ENCODE assay signal across 8 cellular contexts in the genomic region with DNA sequence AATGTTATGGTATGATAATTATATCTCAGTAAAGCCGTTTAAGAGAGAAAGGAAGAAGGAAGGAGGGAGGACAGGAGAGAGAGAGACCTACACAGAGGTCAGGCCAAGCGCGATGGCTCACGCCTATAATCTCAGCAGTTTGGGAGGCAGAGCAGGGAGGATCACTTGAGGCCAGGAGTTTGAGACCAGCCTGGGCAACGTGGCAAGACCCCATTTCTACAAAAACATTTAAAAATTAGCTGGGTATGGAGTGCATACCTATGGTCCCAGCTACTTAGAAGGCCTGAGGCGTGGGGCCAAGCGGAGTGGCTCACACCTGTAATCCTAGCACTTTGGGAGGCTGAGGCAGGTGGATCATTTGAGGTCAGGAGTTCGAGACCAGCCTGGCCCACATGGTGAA. TPM values are rescaled to one million over a fixed set of nuclear protein-coding genes. Genes with fewer than 3 reads are reported as not detected.
DNase-seq lines count a peak whose midpoint lies in the region; ATAC-seq, FAIRE-seq and TF ChIP-seq lines count a peak whose summit lies in the region.
"Not testable (repeated sequence)": the region's sequence is repeated elsewhere in the genome, so short reads cannot be mapped to it uniquely, and the experiment has no call there.

No MANE protein-coding gene starts in this region.

- not testable (repeated sequence) for H3K4me3 Mint-ChIP-seq in T-cell; activated T-cell treated with anti-CD3 and anti-CD28 coated beads, Interleukin-2, amount 50 U/mL, for 72 hours; chondrocyte (ENCODE audit: unreplicated experiment); osteocyte (ENCODE audit: unreplicated experiment)

- not testable (repeated sequence) for FAIRE-seq in kidney (lab: Jason Lieb, UNC)

- intact Hi-C loops in IMR-90 (cut with micrococcal nuclease); kidney (cut with DNase I); vagina (cut with DNase I): not testable (repeated sequence)

- not testable (repeated sequence) for TF ChIP-seq RAD21 in IMR-90 (IDR thresholded peaks at IDR 0.05; ENCODE audit: low read length)

- H3K56ac ChIP-seq in IMR-90 (ENCODE audit: extremely low read depth, insufficient read depth, low read length) = not testable (repeated sequence)

- WGBS in IMR-90 (ENCODE audit: extremely low coverage in 2 of 2, insufficient read length in 1 of 2), 2 experiments = no CpG with 5 or more reads among the region's 8 CpGs

- CTCF ChIA-PET in IMR-90 (lab: Yijun Ruan, JAX) = interaction anchor here (0.8 kb wide), 1 partner anchor 48 kb away, joined by 3 read pairs; no protein-coding TSS in a partner anchor
- CTCF ChIA-PET in T-cell (lab: Charles Lee) = interaction anchor here (0.6 to 0.7 kb wide), 3 partner anchors 63 to 1485 kb away, joined by 3 to 6 read pairs (median 3); no protein-coding TSS in a partner anchor

- H4K20me1 ChIP-seq in BLaER1 treated with 17β-estradiol and CSF1 and Interleukin-3, amounts not matched to agents 10 nM and 100 nM; IMR-90 (ENCODE audit: insufficient read depth, low read length): not testable (repeated sequence)

- not testable (repeated sequence) for H2AK5ac ChIP-seq in IMR-90 (ENCODE audit: low read depth, low read length)

- H3K9ac ChIP-seq in BLaER1 treated with 17β-estradiol and CSF1 and Interleukin-3, amounts not matched to agents 10 nM and 100 nM = peak overlapping the region in 3 of 11 experiments; percentile 43 to 68 (median 68); a peak in 2 of 22 replicates
- not testable (repeated sequence) for H3K9ac ChIP-seq in IMR-90 (ENCODE audit: low read depth, low read length); kidney (ENCODE audit: low read length in 2 of 2)

- not testable (repeated sequence) for H3K9me3 Mint-ChIP-seq in T-cell; activated T-cell treated with anti-CD3 and anti-CD28 coated beads, Interleukin-2, amount 50 U/mL, for 72 hours; chondrocyte (ENCODE audit: low read depth); osteocyte (ENCODE audit: unreplicated experiment)

- dilution Hi-C loops in IMR-90 (cut with HindIII; ENCODE audit: low sequenced_read_pairs, unreplicated experiment) = not testable (repeated sequence)

- POLR2A ChIA-PET in IMR-90 (lab: Charles Lee; ENCODE audit: unreplicated experiment) = not testable (repeated sequence)
- POLR2A ChIA-PET in T-cell (lab: Charles Lee) = interaction anchor here in 1 of 2 donors (0.7 kb wide), 1 partner anchor 267 kb away, joined by 3 read pairs; no protein-coding TSS in a partner anchor

- H3K4me1 Mint-ChIP-seq in T-cell (peaks cover 19 to 49% (median 35%) of the 10 kb centered on the region in 3 donors), chondrocyte (ENCODE audit: low read depth) (peaks cover 54% of the 10 kb centered on the region), osteocyte (ENCODE audit: unreplicated experiment) (peaks cover 69% of the 10 kb centered on the region)
- H3K4me1 Mint-ChIP-seq in activated T-cell treated with anti-CD3 and anti-CD28 coated beads, Interleukin-2, amount 50 U/mL, for 72 hours (ENCODE audit: low read depth) = peaks cover 40% of the 10 kb centered on the region

- H4K91ac ChIP-seq in IMR-90 (ENCODE audit: insufficient read depth, low read depth, low read length) = not testable (repeated sequence)

- H3K27ac Mint-ChIP-seq in T-cell (peak overlapping the region; percentile 68 to 90), chondrocyte (ENCODE audit: unreplicated experiment) (peak overlapping the region; percentile 9), osteocyte (ENCODE audit: unreplicated experiment) (peak overlapping the region; percentile 89)
- peak overlapping the region; percentile 34 for H3K27ac Mint-ChIP-seq in activated T-cell treated with anti-CD3 and anti-CD28 coated beads, Interleukin-2, amount 50 U/mL, for 72 hours

- H4K8ac ChIP-seq in IMR-90 (ENCODE audit: low read depth in 2 of 2, low read length in 2 of 2) = peak overlapping the region in 1 of 2 experiments; percentile 22; a peak in 1 of 4 replicates

- H2BK5ac ChIP-seq in IMR-90 (ENCODE audit: low read depth, low read length, poor library complexity, severe bottlenecking) = not testable (repeated sequence)

- H3K4me2 ChIP-seq in BLaER1 treated with 17β-estradiol and CSF1 and Interleukin-3, amounts not matched to agents 10 nM and 100 nM = peak overlapping the region in 8 of 11 experiments; percentile 83 to 97 (median 88); a peak in 14 of 22 replicates
- not testable (repeated sequence) for H3K4me2 ChIP-seq in IMR-90 (ENCODE audit: low read depth, low read length)

- H2BK120ac ChIP-seq in IMR-90 (ENCODE audit: low read depth, low read length) = not testable (repeated sequence)

- H3K14ac ChIP-seq in IMR-90 (replicated peaks; ENCODE audit: low read depth, low read length) = not testable (repeated sequence)

- H3K4me1 ChIP-seq in BLaER1 treated with 17β-estradiol and CSF1 and Interleukin-3, amounts not matched to agents 10 nM and 100 nM = peaks cover 50 to 73% (median 63%) of the 10 kb centered on the region in 10 experiments
- H3K4me1 ChIP-seq in IMR-90 (ENCODE audit: control insufficient read depth, insufficient read depth, low read length) (peaks cover 22% of the 10 kb centered on the region), kidney (ENCODE audit: control insufficient read depth in 1 of 2, insufficient read depth in 1 of 2, low read depth in 1 of 2, low read length in 2 of 2) (peaks cover 32 to 33% of the 10 kb centered on the region in 2 donors), vagina (peaks cover 44% of the 10 kb centered on the region)

- not testable (repeated sequence) for H2AFZ ChIP-seq in IMR-90 (replicated peaks; ENCODE audit: low read length, poor library complexity)

- H3K18ac ChIP-seq in IMR-90 (ENCODE audit: low read depth, low read length) = not testable (repeated sequence)

- H3K9me1 ChIP-seq in IMR-90 (ENCODE audit: insufficient read depth, low read length) = peaks cover 28% of the 10 kb centered on the region

- H3K27me3 ChIP-seq in BLaER1 treated with 17β-estradiol and CSF1 and Interleukin-3, amounts not matched to agents 10 nM and 100 nM; IMR-90 (ENCODE audit: control insufficient read depth, insufficient read depth, low read length); vagina: not testable (repeated sequence)

- H3K4me3 ChIP-seq in BLaER1 treated with 17β-estradiol and CSF1 and Interleukin-3, amounts not matched to agents 10 nM and 100 nM; IMR-90 (ENCODE audit: insufficient read depth, low read depth, low read length); kidney (ENCODE audit: low read length in 2 of 2); vagina: not testable (repeated sequence)

- H3K4ac ChIP-seq in IMR-90 (ENCODE audit: low read depth, low read length) = not testable (repeated sequence)

- peak overlapping the region; percentile 52; the same call in 1 of the 3 replicates for H2BK15ac ChIP-seq in IMR-90 (ENCODE audit: low read depth, low read length)

- H3K23ac ChIP-seq in IMR-90 (ENCODE audit: low read depth, low read length) = not testable (repeated sequence)

- not testable (repeated sequence) for TF ChIP-seq POLR2A in IMR-90 (IDR thresholded peaks at IDR 0.05; ENCODE audit: low read depth, low read length); vagina (IDR thresholded peaks at IDR 0.05)

- not testable (repeated sequence) for BruUV-seq in IMR-90 (replicated peaks; lab: Mats Ljungman, UMichigan)

- ATAC-seq in IMR-90 (ENCODE audit: low read depth); T-cell (replicated peaks in 1 of 4); activated T-cell treated with anti-CD3 and anti-CD28 coated beads, Interleukin-2, amount 50 U/mL, for 72 hours (replicated peaks in 1 of 2): not testable (repeated sequence)

- not testable (repeated sequence) for H3K79me1 ChIP-seq in IMR-90 (ENCODE audit: low read depth in 1 of 2, low read length in 2 of 2)

- not testable (repeated sequence) for DNase-seq in IMR-90; T-cell; activated T-cell treated with anti-CD3 and anti-CD28 coated beads, Interleukin-2, amount 50 U/mL, for 72 hours; chondrocyte (ENCODE audit: low spot score); osteocyte (ENCODE audit: extremely low spot score, unreplicated experiment); vagina (ENCODE audit: extremely low spot score in 2 of 2)
- DNase-seq in kidney = peak; percentile 36

- peaks cover 6 to 26% of the 10 kb centered on the region in 2 donors for H3K27me3 Mint-ChIP-seq in T-cell
- H3K27me3 Mint-ChIP-seq in activated T-cell treated with anti-CD3 and anti-CD28 coated beads, Interleukin-2, amount 50 U/mL, for 72 hours (ENCODE audit: low read depth) = peaks cover 24% of the 10 kb centered on the region
- H3K27me3 Mint-ChIP-seq in chondrocyte (ENCODE audit: low read depth); osteocyte (ENCODE audit: unreplicated experiment): not testable (repeated sequence)

- not testable (repeated sequence) for H3K36me3 ChIP-seq in BLaER1 treated with 17β-estradiol and CSF1 and Interleukin-3, amounts not matched to agents 10 nM and 100 nM; IMR-90 (ENCODE audit: control insufficient read depth, insufficient read depth, low read length); kidney (ENCODE audit: control insufficient read depth in 1 of 2, insufficient read depth in 2 of 2, low read length in 2 of 2); vagina

- H4K5ac ChIP-seq in IMR-90 (ENCODE audit: low read depth, low read length) = not testable (repeated sequence)

- in situ Hi-C loops in IMR-90 (cut with MboI; ENCODE audit: low sequenced_read_pairs) = not testable (repeated sequence)

- not testable (repeated sequence) for H2AK9ac ChIP-seq in IMR-90 (replicated peaks; ENCODE audit: low read depth, low read length, poor library complexity)

- TF ChIP-seq CTCF in IMR-90 (conservative IDR thresholded peaks at IDR 0.05; ENCODE audit: low read depth, low read length); chondrocyte (IDR thresholded peaks at IDR 0.05); kidney (IDR thresholded peaks at IDR 0.05; ENCODE audit: borderline replicate concordance, extremely low read depth, insufficient read depth); osteocyte (IDR thresholded peaks at IDR 0.05); vagina (IDR thresholded peaks at IDR 0.05): not testable (repeated sequence)

- peak overlapping the region in 9 of 11 experiments; percentile 65 to 84 (median 76); a peak in 16 of 22 replicates for H3K27ac ChIP-seq in BLaER1 treated with 17β-estradiol and CSF1 and Interleukin-3, amounts not matched to agents 10 nM and 100 nM
- not testable (repeated sequence) for H3K27ac ChIP-seq in IMR-90 (ENCODE audit: insufficient read depth, low read length)
- H3K27ac ChIP-seq in kidney (ENCODE audit: low read depth in 2 of 2, low read length in 2 of 2) = peak overlapping the region; percentile 47 to 95
- peak overlapping the region; percentile 63 for H3K27ac ChIP-seq in vagina

- not testable (repeated sequence) for H2BK20ac ChIP-seq in IMR-90 (ENCODE audit: low read depth, low read length)

- not testable (repeated sequence) for H3K36me3 Mint-ChIP-seq in T-cell; activated T-cell treated with anti-CD3 and anti-CD28 coated beads, Interleukin-2, amount 50 U/mL, for 72 hours (ENCODE audit: insufficient read depth in 2 of 2); chondrocyte (ENCODE audit: low read depth); osteocyte (ENCODE audit: unreplicated experiment)

- not testable (repeated sequence) for H3K9me3 ChIP-seq in BLaER1 treated with 17β-estradiol and CSF1 and Interleukin-3, amounts not matched to agents 10 nM and 100 nM (replicated peaks in 1 of 11); IMR-90 (ENCODE audit: control insufficient read depth, insufficient read depth, low read length); kidney (ENCODE audit: control insufficient read depth in 1 of 2, low read length in 2 of 2); vagina

RNA-seq across cellular contexts. Expression of a gene that starts 9.0 kb away (rescaled TPM):
- 38.3 and 48.6 TPM in 2 replicates for total RNA-seq in IMR-90 (2012; rRNA removed)
- 62.5 and 66.6 TPM in 2 replicates for polyA plus RNA-seq in IMR-90 (2012; rRNA removed)
- 43.3 and 62.3 TPM in 2 replicates for polyA plus RNA-seq in IMR-90 (2012; cell fraction: cytosol; rRNA removed)
- 123 and 327 TPM in 2 replicates for polyA plus RNA-seq in IMR-90 (2012; cell fraction: nucleus; rRNA removed; ENCODE audit: low replicate concordance)
- 1 to 10 TPM in 4 of 5 donors, under 1 TPM in 1; 0.78 to 4.1 (median 2.7) TPM for total RNA-seq in T-cell
- total RNA-seq in activated T-cell treated with anti-CD3 and anti-CD28 coated beads, Interleukin-2, amount 50 U/mL, for 72 hours = 1 to 10 TPM; 1.3 to 1.5 TPM
- 74.4 to 135 TPM (median 75.6 TPM) in 3 replicates for total RNA-seq in chondrocyte
- 109 TPM for total RNA-seq in kidney
- polyA plus RNA-seq in kidney (ENCODE audit: insufficient read depth, low read depth, low replicate concordance) = 74.9 TPM
- 191 and 196 TPM in 2 replicates for total RNA-seq in osteocyte
- total RNA-seq in vagina = 36.8 TPM

Comparison
In these comparisons a context has a peak if more than half of its experiments do, and no peak if none do; other contexts are left out.
1. H3K27ac Mint-ChIP-seq: peak in every context shown above with its lines; median percentile 89 in osteocyte; 79 in T-cell; 34 in activated T-cell treated with anti-CD3 and anti-CD28 coated beads, Interleukin-2, amount 50 U/mL, for 72 hours; 9 in chondrocyte.